8 cellular contexts compared by ENCODE assay signal in genomic region chr18:36829362-36830140, GRCh38. TPM values are rescaled to one million over a fixed set of nuclear protein-coding genes. Genes with fewer than 3 reads are reported as not detected.
A peak's percentile ranks its signal among the peaks of the same experiment; 100 is the strongest.
DNase-seq lines count a peak whose midpoint lies in the region; ATAC-seq and TF ChIP-seq lines count a peak whose summit lies in the region.

No MANE protein-coding gene starts in this region.

- H3K27ac ChIP-seq in hepatocyte: peak overlapping the region; percentile 88

- no peaks in the 10 kb centered on the region for H3K9me2 ChIP-seq in hepatocyte (replicated peaks; ENCODE audit: insufficient read depth)

- H3K4me1 Mint-ChIP-seq in activated naive CD8-positive, alpha-beta T cell treated with anti-CD3 and anti-CD28 coated beads for 36 hours: peaks cover 36% of the 10 kb centered on the region

- H3K4me3 ChIP-seq in hepatocyte (peak overlapping the region; percentile 84), skeletal muscle satellite cell (ENCODE audit: low read length) (peak overlapping the region; percentile 81)

- no peaks in the 10 kb centered on the region for H3K27me3 Mint-ChIP-seq in activated naive CD8-positive, alpha-beta T cell treated with anti-CD3 and anti-CD28 coated beads for 36 hours

- H3K27me3 ChIP-seq in hepatocyte (no peaks in the 10 kb centered on the region), skeletal muscle satellite cell (ENCODE audit: control insufficient read depth, insufficient read depth, low read length) (no peaks in the 10 kb centered on the region)

- H3K9me3 ChIP-seq in hepatocyte (ENCODE audit: low read depth) (no peaks in the 10 kb centered on the region), skeletal muscle satellite cell (replicated peaks; ENCODE audit: low read length) (no peaks in the 10 kb centered on the region)

- H3K4me2 ChIP-seq in hepatocyte (peak overlapping the region; percentile 93), skeletal muscle satellite cell (ENCODE audit: low read length) (peak overlapping the region; percentile 96)

- ATAC-seq in GM19452 (IDR thresholded peaks at IDR 0.05; ENCODE audit: unreplicated experiment): no peak
- ATAC-seq in GM19035 (IDR thresholded peaks at IDR 0.05; ENCODE audit: unreplicated experiment): no peak
- no peak for ATAC-seq in GM21529 (IDR thresholded peaks at IDR 0.05; ENCODE audit: unreplicated experiment)

- DNase-seq in DMS53 treated with DMSO at 0.1 percent for 48 hours (lab: John Stamatoyannopoulos, UW; ENCODE audit: unreplicated experiment): peak; percentile 52
- peak; percentile 43 to 61 for DNase-seq in Kasumi-1 (lab: John Stamatoyannopoulos, UW)
- DNase-seq in activated naive CD8-positive, alpha-beta T cell treated with anti-CD3 and anti-CD28 coated beads for 36 hours: no peak
- DNase-seq in hepatocyte (ENCODE audit: low spot score): peak; percentile 21

- H3K4me1 ChIP-seq in hepatocyte (ENCODE audit: insufficient read depth) (peaks cover 15% of the 10 kb centered on the region), skeletal muscle satellite cell (ENCODE audit: control insufficient read depth, insufficient read depth, low read length) (peaks cover 27% of the 10 kb centered on the region)

- peak overlapping the region; percentile 66 for H3K27ac Mint-ChIP-seq in activated naive CD8-positive, alpha-beta T cell treated with anti-CD3 and anti-CD28 coated beads for 36 hours

- H3K36me3 Mint-ChIP-seq in activated naive CD8-positive, alpha-beta T cell treated with anti-CD3 and anti-CD28 coated beads for 36 hours: peaks cover 11% of the 10 kb centered on the region

- H3K9me3 Mint-ChIP-seq in activated naive CD8-positive, alpha-beta T cell treated with anti-CD3 and anti-CD28 coated beads for 36 hours: no peaks in the 10 kb centered on the region

- WGBS in hepatocyte (ENCODE audit: low lambda C conversion rate, missing lambda C conversion rate): 9% methylated on average over 17 of the region's 17 CpGs

- peak overlapping the region; percentile 91 for H2AFZ ChIP-seq in hepatocyte

- peak overlapping the region; percentile 86 for H3K4me3 Mint-ChIP-seq in activated naive CD8-positive, alpha-beta T cell treated with anti-CD3 and anti-CD28 coated beads for 36 hours

- TF ChIP-seq CTCF in hepatocyte (IDR thresholded peaks at IDR 0.05; ENCODE audit: poor library complexity): no peak

- H3K36me3 ChIP-seq in hepatocyte (replicated peaks; ENCODE audit: insufficient read depth, low read depth): no peaks in the 10 kb centered on the region
- H3K36me3 ChIP-seq in skeletal muscle satellite cell (ENCODE audit: insufficient read depth, low read length): no peaks in the 10 kb centered on the region

- H3K9ac ChIP-seq in skeletal muscle satellite cell (ENCODE audit: low read depth, low read length): peak overlapping the region; percentile 81

- H3K79me2 ChIP-seq in hepatocyte: peaks cover 46% of the 10 kb centered on the region

- no peaks in the 10 kb centered on the region for H4K20me1 ChIP-seq in hepatocyte (ENCODE audit: insufficient read depth, poor library complexity, severe bottlenecking)

RNA-seq across cellular contexts. Expression of gene KIAA1328, which starts 0.6 kb away (rescaled TPM):
- total RNA-seq in activated naive CD8-positive, alpha-beta T cell treated with anti-CD3 and anti-CD28 coated beads for 36 hours: 1 to 10 TPM; 5.0 to 5.6 TPM
- total RNA-seq in hepatocyte: 7.2 and 12.5 TPM in 2 replicates
- polyA plus RNA-seq in hepatocyte: 3.3 and 6.8 TPM in 2 replicates
- 7.1 and 7.2 TPM in 2 replicates for total RNA-seq in skeletal muscle satellite cell (2012; rRNA removed)

RNA-seq across cellular contexts. Expression of gene TPGS2, which starts 0.7 kb away (rescaled TPM):
- total RNA-seq in activated naive CD8-positive, alpha-beta T cell treated with anti-CD3 and anti-CD28 coated beads for 36 hours: 10 to 100 TPM; 77.3 to 83.2 TPM
- total RNA-seq in hepatocyte: 57.0 and 72.4 TPM in 2 replicates
- 80.6 and 83.0 TPM in 2 replicates for polyA plus RNA-seq in hepatocyte
- 109 and 115 TPM in 2 replicates for total RNA-seq in skeletal muscle satellite cell (2012; rRNA removed)
